ENCODE assay signal across 1 cellular context in genomic region chr1:203342192-203342940, GRCh38.
A peak's percentile ranks its signal among the peaks of the same experiment; 100 is the strongest.
TF ChIP-seq lines count a peak whose summit lies in the region.

No MANE protein-coding gene starts in this region.

TF ChIP-seq in K562, 482 proteins besides CTCF, POLR2A, EP300 and RAD21 (continued from another document):
- TF ChIP-seq LARP7 (IDR thresholded peaks at IDR 0.05) (no peak), CXXC5 (CRISPR knock-in tag; IDR thresholded peaks at IDR 0.05) (no peak), ESRRA (IDR thresholded peaks at IDR 0.05; ENCODE audit: borderline replicate concordance, low read depth) (no peak), KLF16 (IDR thresholded peaks at IDR 0.05) (peak; percentile 19; the same call in 1 of the 2 replicates), ZBTB11 (CRISPR knock-in tag; IDR thresholded peaks at IDR 0.05) (no peak), RBM34 (IDR thresholded peaks at IDR 0.05; ENCODE audit: borderline replicate concordance, insufficient read depth, low read length) (no peak), HDAC1 (IDR thresholded peaks at IDR 0.05) (no peak), ZNF431 (CRISPR knock-in tag; IDR thresholded peaks at IDR 0.05) (no peak), MCM7 (IDR thresholded peaks at IDR 0.05) (no peak), SOX6 (IDR thresholded peaks at IDR 0.05) (no peak), ETS1 (conservative IDR thresholded peaks at IDR 0.05; ENCODE audit: control insufficient read depth, low read depth, low read length) (no peak), PHTF2 (CRISPR knock-in tag; IDR thresholded peaks at IDR 0.05) (no peak), HOXB6 (CRISPR knock-in tag; IDR thresholded peaks at IDR 0.05; ENCODE audit: borderline replicate concordance) (no peak), MCM2 (IDR thresholded peaks at IDR 0.05; ENCODE audit: low read depth) (no peak), FOXP1 (CRISPR knock-in tag; IDR thresholded peaks at IDR 0.05) (0 out of 2 replicates have a peak, but pooled peaks have one; percentile 53), DPF2 (IDR thresholded peaks at IDR 0.05) (0 out of 2 replicates have a peak, but pooled peaks have one; percentile 19), CHCHD3 (CRISPR knock-in tag; IDR thresholded peaks at IDR 0.05) (no peak), PHF21A (IDR thresholded peaks at IDR 0.05; ENCODE audit: borderline replicate concordance, low read depth) (no peak), TRIM25 (IDR thresholded peaks at IDR 0.05; ENCODE audit: borderline replicate concordance) (no peak), DLX4 (CRISPR knock-in tag; IDR thresholded peaks at IDR 0.05) (no peak), TSC22D4 (tag; IDR thresholded peaks at IDR 0.05) (no peak), KLF1 (tag; IDR thresholded peaks at IDR 0.05) (no peak), ZNF707 (CRISPR knock-in tag; conservative IDR thresholded peaks at IDR 0.05) (no peak), ZNF143 (CRISPR knock-in tag; IDR thresholded peaks at IDR 0.05) (0 out of 2 replicates have a peak, but pooled peaks have one; percentile 18), PATZ1 (CRISPR knock-in tag; IDR thresholded peaks at IDR 0.05; ENCODE audit: borderline replicate concordance) (no peak), ZNF551 (CRISPR knock-in tag; IDR thresholded peaks at IDR 0.05) (no peak), NR2F6 (CRISPR knock-in tag; IDR thresholded peaks at IDR 0.05) (no peak), ZNF274 (IDR thresholded peaks at IDR 0.05; ENCODE audit: borderline replicate concordance, low read depth, low read length) (no peak), ZMIZ1 (IDR thresholded peaks at IDR 0.05; ENCODE audit: low read depth in 2 of 2, low read length in 2 of 2) (0 out of 4 replicates have a peak, but pooled peaks of 1 of the 2 experiments have one; percentile 34), PREB (CRISPR knock-in tag; IDR thresholded peaks at IDR 0.05) (no peak), BRCA1 (IDR thresholded peaks at IDR 0.05) (no peak), BRCA1 (CRISPR knock-in tag; IDR thresholded peaks at IDR 0.05) (no peak), KAT7 (CRISPR knock-in tag; IDR thresholded peaks at IDR 0.05; ENCODE audit: borderline replicate concordance) (no peak), TEAD4 (IDR thresholded peaks at IDR 0.05; ENCODE audit: low read length) (peak; percentile 38; the same call in 1 of the 2 replicates), TEAD4 (CRISPR knock-in tag; IDR thresholded peaks at IDR 0.05; ENCODE audit: borderline replicate concordance) (no peak)
